Comparison of ENCODE assay signal across 1 cellular context in genomic region chr7:3991771-3992231, GRCh38.
TF ChIP-seq lines count a peak whose summit lies in the region.

No MANE protein-coding gene starts in this region.

TF ChIP-seq in GM23338, 12 proteins besides CTCF, POLR2A, EP300 and RAD21 (continued from another document):
- TF ChIP-seq ZNF462 (CRISPR knock-in tag; IDR thresholded peaks at IDR 0.05) (no peak), JUNB (IDR thresholded peaks at IDR 0.05; ENCODE audit: unreplicated experiment) (no peak), EZH2phosphoT487 (IDR thresholded peaks at IDR 0.05; ENCODE audit: unreplicated experiment) (no peak), NANOG (IDR thresholded peaks at IDR 0.05; ENCODE audit: borderline replicate concordance) (no peak), POLR2AphosphoS5 (IDR thresholded peaks at IDR 0.05; ENCODE audit: low read depth) (no peak), EZH2 (IDR thresholded peaks at IDR 0.05; ENCODE audit: low read depth, unreplicated experiment) (no peak), ZNF114 (CRISPR knock-in tag; IDR thresholded peaks at IDR 0.05) (no peak), CREB1 (CRISPR knock-in tag; IDR thresholded peaks at IDR 0.05; ENCODE audit: low read depth) (no peak)
